In genomic region chr15:68786753-68787152, GRCh38 we compare ENCODE assay signal across 27 cellular contexts. TPM values are rescaled to one million over a fixed set of nuclear protein-coding genes. Genes with fewer than 3 reads are reported as not detected.
DNase-seq lines count a peak whose midpoint lies in the region; ATAC-seq and TF ChIP-seq lines count a peak whose summit lies in the region.
"Had no signal": no experiment of that assay in that cellular context is flagged by ENCODE, and none has a peak within 500 bp of the region (broad histone marks: within the 10 kb centered on the region; RNA-seq: fewer than 3 reads in every experiment).

No MANE protein-coding gene starts in this region.

- in situ Hi-C loops in mammary epithelial cell (cut with MboI; ENCODE audit: low sequenced_read_pairs in 2 of 2), result loop anchor here in 1 of 2 donors (10.0 kb wide), 1 partner anchor 88 kb away; no protein-coding TSS in a partner anchor

- TF ChIP-seq CTCF in mammary epithelial cell (conservative IDR thresholded peaks at IDR 0.05 in 1 of 2, IDR thresholded peaks at IDR 0.05 in 1 of 2; ENCODE audit: extremely low read depth in 1 of 2, insufficient read depth in 1 of 2, low read depth in 1 of 2, low read length in 2 of 2) (no peak), MCF 10A (IDR thresholded peaks at IDR 0.05; ENCODE audit: unreplicated experiment) (no peak), HFFc6 (IDR thresholded peaks at IDR 0.05) (no peak), left lung (IDR thresholded peaks at IDR 0.05) (no peak), stomach (IDR thresholded peaks at IDR 0.05) (no peak)

- intact Hi-C loops in mammary epithelial cell (cut with micrococcal nuclease) (loop anchor here (10.0 kb wide), 1 partner anchor 268 kb away; no protein-coding TSS in a partner anchor), MCF 10A (cut with micrococcal nuclease) (no loop called here), left lung (cut with DNase I) (no loop called here), stomach (cut with DNase I; ENCODE audit: low total_unique reads) (no loop called here)

- DNase-seq in mammary epithelial cell (no peak), MCF 10A (ENCODE audit: unreplicated experiment) (no peak), HFFc6 (no peak), left lung (no peak), stomach (no peak), NCI-H2081 treated with DMSO at 0.1 percent for 48 hours (lab: John Stamatoyannopoulos, UW) (no peak), NCI-H446 treated with DMSO at 0.1 percent for 48 hours (lab: John Stamatoyannopoulos, UW) (no peak)
- DNase-seq: activated CD4-positive, alpha-beta T cell treated with anti-CD3 and anti-CD28 coated beads for 48 hours; activated naive CD8-positive, alpha-beta T cell treated with anti-CD3 and anti-CD28 coated beads, Interleukin-2, amount 50 U/mL, for 24 hours; BE2C; dermis blood vessel endothelial cell; DMS153; gastrocnemius medialis; GDM1; hippocampal formation; naive thymus-derived CD8-positive, alpha-beta T cell; NCI-H1092; NCI-H187; NCI-H526; PC-9; retina; stimulated activated CD4-positive, alpha-beta T cell treated with anti-CD3 and anti-CD28 coated beads, Interleukin-2, amount 100 ng/mL, for 24 hours; trophoblast cell had no signal

- H3K36me3 Mint-ChIP-seq in MCF 10A (ENCODE audit: insufficient read depth, unreplicated experiment), result peaks cover 49% of the 10 kb centered on the region
- H3K36me3 Mint-ChIP-seq in HFFc6 (ENCODE audit: low read depth), result peaks cover 25% of the 10 kb centered on the region

- H3K4me1 ChIP-seq in mammary epithelial cell (ENCODE audit: insufficient read depth, low read length) (peaks cover 29% of the 10 kb centered on the region), left lung (peaks cover 49 to 86% of the 10 kb centered on the region in 2 donors), stomach (peaks cover 65 to 91% (median 72%) of the 10 kb centered on the region in 4 donors)

- H3K4me1 Mint-ChIP-seq in MCF 10A (ENCODE audit: insufficient read depth, unreplicated experiment) (no peaks in the 10 kb centered on the region), HFFc6 (ENCODE audit: low read depth) (peaks cover 8% of the 10 kb centered on the region)

- H3K9me3 ChIP-seq in mammary epithelial cell (replicated peaks; ENCODE audit: insufficient read depth, low read length) (no peaks in the 10 kb centered on the region), left lung (no peaks in the 10 kb centered on the region), stomach (no peaks in the 10 kb centered on the region)
- H3K9me3 ChIP-seq: BE2C, gastrocnemius medialis had no signal

- ATAC-seq in left lung, result no peak
- no peak for ATAC-seq in HG02938 (IDR thresholded peaks at IDR 0.05; ENCODE audit: unreplicated experiment)
- ATAC-seq: activated naive CD8-positive, alpha-beta T cell treated with anti-CD3 and anti-CD28 coated beads, Interleukin-2, amount 50 U/mL, for 24 hours; gastrocnemius medialis; naive thymus-derived CD8-positive, alpha-beta T cell; Right ventricle myocardium inferior had no signal

- peaks cover 61% of the 10 kb centered on the region for H3K79me2 ChIP-seq in mammary epithelial cell (ENCODE audit: insufficient read depth, low read length)

- H3K9ac ChIP-seq in mammary epithelial cell (ENCODE audit: insufficient read depth, low read length), result no peak overlapping the region

- H3K27ac Mint-ChIP-seq in MCF 10A (ENCODE audit: low read depth, unreplicated experiment) (no peak overlapping the region), HFFc6 (peak overlapping the region; percentile 45)
- H3K27ac Mint-ChIP-seq: activated T-helper 2 cell treated with anti-CD3 and anti-CD28 coated beads, Interferon-gamma antibody, Interleukin-2, Interleukin-4, amounts not matched to agents 10 μg/mL and 5 μg/mL and 100 μg/mL, durations not matched to agents 14 hours and 24 hours and 36 hours had no signal

- BruUV-seq in mammary epithelial cell (replicated peaks; lab: Mats Ljungman, UMichigan) (no TSS peak), MCF 10A (replicated peaks; lab: Mats Ljungman, UMichigan) (no TSS peak)

- H3K27me3 Mint-ChIP-seq in MCF 10A (ENCODE audit: insufficient read depth, unreplicated experiment) (no peaks in the 10 kb centered on the region), HFFc6 (ENCODE audit: insufficient read depth) (peaks cover 5% of the 10 kb centered on the region)
- H3K27me3 Mint-ChIP-seq: activated naive CD8-positive, alpha-beta T cell treated with anti-CD3 and anti-CD28 coated beads, Interleukin-2, amount 50 U/mL, for 24 hours; central memory CD8-positive, alpha-beta T cell; naive thymus-derived CD8-positive, alpha-beta T cell had no signal

- H3K36me3 ChIP-seq in mammary epithelial cell (ENCODE audit: insufficient read depth, low read length) (peaks cover 8% of the 10 kb centered on the region), left lung (peaks cover 0 to 55% of the 10 kb centered on the region in 2 donors), stomach (peaks cover 13 to 59% (median 52%) of the 10 kb centered on the region in 4 donors)

- H3K27me3 ChIP-seq in mammary epithelial cell (ENCODE audit: insufficient read depth, low read length) (no peaks in the 10 kb centered on the region), left lung (no peaks in the 10 kb centered on the region), stomach (no peaks in the 10 kb centered on the region)
- H3K27me3 ChIP-seq: BE2C, gastrocnemius medialis had no signal

- H4K20me1 ChIP-seq in mammary epithelial cell (ENCODE audit: insufficient read depth, low read length), result no peaks in the 10 kb centered on the region

- dilution Hi-C loops in mammary epithelial cell (cut with HindIII; ENCODE audit: low sequenced_read_pairs), result no loop called here

- no peak for TF ChIP-seq EP300 in stomach (IDR thresholded peaks at IDR 0.05)

- POLR2A ChIA-PET in MCF 10A (lab: Yijun Ruan, JAX), result no interaction called here

- H3K4me3 Mint-ChIP-seq in MCF 10A (ENCODE audit: unreplicated experiment) (no peak overlapping the region), HFFc6 (no peak overlapping the region)
- H3K4me3 Mint-ChIP-seq: activated naive CD8-positive, alpha-beta T cell treated with anti-CD3 and anti-CD28 coated beads, Interleukin-2, amount 50 U/mL, for 24 hours; central memory CD8-positive, alpha-beta T cell; naive thymus-derived CD8-positive, alpha-beta T cell had no signal

- no peak overlapping the region for H3K27ac ChIP-seq in mammary epithelial cell (ENCODE audit: insufficient read depth, low read depth, low read length)
- H3K27ac ChIP-seq in left lung, result peak overlapping the region; percentile 33 to 86
- peak overlapping the region; percentile 60 to 85 (median 80) for H3K27ac ChIP-seq in stomach
- H3K27ac ChIP-seq: gastrocnemius medialis, PC-9 had no signal

- CTCF ChIA-PET in mammary epithelial cell (lab: Charles Lee; ENCODE audit: low non-redundant PET), result interaction anchor here (0.7 kb wide), 1 partner anchor 119 kb away, joined by 3 read pairs; no protein-coding TSS in a partner anchor
- CTCF ChIA-PET in MCF 10A (lab: Yijun Ruan, JAX), result interaction anchor here (0.6 to 3.0 kb wide), 3 partner anchors 9 to 139 kb away, joined by 3 to 8 read pairs (median 3); no protein-coding TSS in a partner anchor

- H2AFZ ChIP-seq in mammary epithelial cell (ENCODE audit: low read depth, low read length), result no peak overlapping the region
- H2AFZ ChIP-seq: PC-9 had no signal

- no peak for TF ChIP-seq POLR2A in stomach (IDR thresholded peaks at IDR 0.05)

- peak overlapping the region; percentile 59 for H3K4me2 ChIP-seq in mammary epithelial cell (ENCODE audit: insufficient read depth, low read depth, low read length)
- H3K4me2 ChIP-seq: PC-9 had no signal

- H3K4me3 ChIP-seq in mammary epithelial cell (replicated peaks in 1 of 3; ENCODE audit: insufficient read depth in 1 of 3, low read depth in 2 of 3, low read length in 3 of 3), result no peak overlapping the region
- no peak overlapping the region for H3K4me3 ChIP-seq in left lung
- no peak overlapping the region for H3K4me3 ChIP-seq in stomach
- H3K4me3 ChIP-seq: gastrocnemius medialis, PC-9 had no signal

- H3K9me3 Mint-ChIP-seq in MCF 10A (ENCODE audit: unreplicated experiment) (no peaks in the 10 kb centered on the region), HFFc6 (no peaks in the 10 kb centered on the region)
- H3K9me3 Mint-ChIP-seq: activated naive CD8-positive, alpha-beta T cell treated with anti-CD3 and anti-CD28 coated beads, Interleukin-2, amount 50 U/mL, for 24 hours; activated T-helper 2 cell treated with anti-CD3 and anti-CD28 coated beads, Interferon-gamma antibody, Interleukin-2, Interleukin-4, amounts not matched to agents 10 μg/mL and 5 μg/mL and 100 μg/mL, durations not matched to agents 14 hours and 24 hours and 36 hours; central memory CD8-positive, alpha-beta T cell; naive thymus-derived CD8-positive, alpha-beta T cell had no signal

- 59% methylated on average over 5 of the region's 5 CpGs for WGBS in mammary epithelial cell (ENCODE audit: low coverage, missing lambda C conversion rate)
- 57 to 72% (median 67%) methylated on average over 4 to 5 of the region's 5 CpGs for WGBS in stomach, 5 donors

RNA-seq across cellular contexts. Expression of gene ANP32A, which starts 33.9 kb away (rescaled TPM):
- total RNA-seq in mammary epithelial cell, result 100 to 1,000 TPM in 1 of 2 donors, 10 to 100 TPM in 1; 42.5 to 109 TPM
- 52.0 TPM for polyA plus RNA-seq in mammary epithelial cell
- 37.7 TPM for polyA minus RNA-seq in mammary epithelial cell
- total RNA-seq in MCF 10A (2022), result 150 and 159 TPM in 2 replicates
- 100 to 1,000 TPM in 5 of 6 experiments, 10 to 100 TPM in 1; 95.7 to 130 (median 118) TPM for total RNA-seq in HFFc6 (2021; fragmentation: NEBNext Ultra II Directional; extraction: Animal tissue kit (Norgen Biotek cat#: 25700))
- total RNA-seq in left lung, result 100 to 1,000 TPM; 111 to 127 TPM
- 100 to 1,000 TPM in 1 of 5 donors, 10 to 100 TPM in 4; 34.4 to 112 (median 65.2) TPM for total RNA-seq in stomach
- 10 to 100 TPM; 53.1 to 80.5 (median 72.2) TPM for polyA plus RNA-seq in stomach
